ENCODE assay signal across 8 cellular contexts in the genomic region with DNA sequence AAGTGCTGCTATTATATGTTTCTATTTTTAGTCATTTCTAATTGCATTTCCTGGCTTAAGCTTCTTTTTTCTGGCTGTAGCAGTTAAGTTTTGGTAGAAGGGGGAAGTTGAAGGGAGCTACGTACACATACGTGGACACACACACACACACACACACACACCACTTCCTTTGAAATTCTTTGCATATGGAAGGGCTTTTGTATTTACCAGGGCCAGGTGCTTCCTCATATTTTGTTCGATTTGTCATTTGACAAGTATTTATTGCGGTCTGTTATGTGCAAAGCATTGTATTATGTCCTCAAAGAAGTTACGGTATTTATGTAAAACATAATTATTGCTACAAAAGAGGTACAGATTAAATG.
DNase-seq lines count a peak whose midpoint lies in the region; ATAC-seq, FAIRE-seq and TF ChIP-seq lines count a peak whose summit lies in the region.

No MANE protein-coding gene starts in this region.

- peaks cover 0 to 5% (median 0%) of the 10 kb centered on the region in 11 experiments; a peak in 1 of 22 replicates for H3K36me3 ChIP-seq in BLaER1 treated with 17β-estradiol and CSF1 and Interleukin-3, amounts not matched to agents 10 nM and 100 nM
- H3K36me3 ChIP-seq in IMR-90 (ENCODE audit: control insufficient read depth, insufficient read depth, low read length), result no peaks in the 10 kb centered on the region
- H3K36me3 ChIP-seq in left lung, result peaks cover 0 to 33% of the 10 kb centered on the region in 2 donors

- peak overlapping the region; percentile 71 to 88 (median 82) for H3K27ac ChIP-seq in BLaER1 treated with 17β-estradiol and CSF1 and Interleukin-3, amounts not matched to agents 10 nM and 100 nM
- H3K27ac ChIP-seq in IMR-90 (ENCODE audit: insufficient read depth, low read length), result peak overlapping the region; percentile 90; the same call in 1 of the 2 replicates
- H3K27ac ChIP-seq in left lung, result peak overlapping the region in 1 of 2 donors; percentile 90

- intact Hi-C loops in IMR-90 (cut with micrococcal nuclease), result no loop called here
- intact Hi-C loops in activated B cell treated with CpG ODN at 0.5 μM for 24 hours (cut with micrococcal nuclease), result loop anchor here (1.0 kb wide), 2 partner anchors 27 to 35 kb away; no protein-coding TSS in a partner anchor
- intact Hi-C loops in left lung (cut with DNase I), result no loop called here

- peak overlapping the region; percentile 44; the same call in 1 of the 2 replicates for H3K4ac ChIP-seq in IMR-90 (ENCODE audit: low read depth, low read length)

- H3K27me3 ChIP-seq in BLaER1 treated with 17β-estradiol and CSF1 and Interleukin-3, amounts not matched to agents 10 nM and 100 nM, result no peaks in the 10 kb centered on the region
- H3K27me3 ChIP-seq in IMR-90 (ENCODE audit: control insufficient read depth, insufficient read depth, low read length) (no peaks in the 10 kb centered on the region), left lung (no peaks in the 10 kb centered on the region)

- dilution Hi-C loops in IMR-90 (cut with HindIII; ENCODE audit: low sequenced_read_pairs, unreplicated experiment), result no loop called here

- POLR2A ChIA-PET in IMR-90 (lab: Charles Lee; ENCODE audit: unreplicated experiment) (no interaction called here), activated B cell treated with CpG ODN at 0.5 μM for 24 hours (lab: Charles Lee) (interaction anchor here (0.6 to 4.8 kb wide), 10 partner anchors 10 to 432 kb away, joined by 4 to 51 read pairs (median 8); no protein-coding TSS in a partner anchor)

- H2AK5ac ChIP-seq in IMR-90 (ENCODE audit: low read depth, low read length), result no peak overlapping the region

- H3K9me3 Mint-ChIP-seq in activated B cell treated with CpG ODN at 0.5 μM for 24 hours, result no peaks in the 10 kb centered on the region

- peak overlapping the region; percentile 46; the same call in 1 of the 2 replicates for H4K91ac ChIP-seq in IMR-90 (ENCODE audit: insufficient read depth, low read depth, low read length)

- CTCF ChIA-PET in IMR-90 (lab: Yijun Ruan, JAX), result interaction anchor here (0.6 kb wide), 1 partner anchor 186 kb away, joined by 3 read pairs; a partner anchor contains a TSS
- CTCF ChIA-PET in activated B cell treated with CpG ODN at 0.5 μM for 24 hours (lab: Charles Lee), result interaction anchor here (0.6 to 2.6 kb wide), 7 partner anchors 11 to 38 kb away, joined by 3 to 16 read pairs (median 5); no protein-coding TSS in a partner anchor

- H3K4me3 Mint-ChIP-seq in activated B cell treated with CpG ODN at 0.5 μM for 24 hours, result peak overlapping the region; percentile 70

- no peak for FAIRE-seq in D721Med (lab: Jason Lieb, UNC)

- TF ChIP-seq RAD21 in IMR-90 (IDR thresholded peaks at IDR 0.05; ENCODE audit: low read length), result no peak

- no peak overlapping the region for H3K56ac ChIP-seq in IMR-90 (ENCODE audit: extremely low read depth, insufficient read depth, low read length)

- H2BK20ac ChIP-seq in IMR-90 (ENCODE audit: low read depth, low read length), result peak overlapping the region; percentile 54

- H3K27me3 Mint-ChIP-seq in activated B cell treated with CpG ODN at 0.5 μM for 24 hours, result no peaks in the 10 kb centered on the region

- H4K5ac ChIP-seq in IMR-90 (ENCODE audit: low read depth, low read length), result peak overlapping the region; percentile 70; the same call in 1 of the 2 replicates

- no peak overlapping the region for H2AFZ ChIP-seq in IMR-90 (replicated peaks; ENCODE audit: low read length, poor library complexity)

- H3K4me1 Mint-ChIP-seq in activated B cell treated with CpG ODN at 0.5 μM for 24 hours, result peaks cover 50% of the 10 kb centered on the region

- H3K9me1 ChIP-seq in IMR-90 (ENCODE audit: insufficient read depth, low read length), result peaks cover 8% of the 10 kb centered on the region; the same call in 1 of the 2 replicates

- DNase-seq in IMR-90, result no peak
- DNase-seq in activated B cell treated with CpG ODN at 0.5 μM for 24 hours, result no peak
- DNase-seq in left lung, result no peak
- DNase-seq in HuH-7 (ENCODE audit: low spot score), result no peak
- no peak for DNase-seq in stimulated activated CD8-positive, alpha-beta memory T cell treated with anti-CD3 and anti-CD28 coated beads, Interleukin-4, amount 100 ng/mL, for 48 hours
- no peak for DNase-seq in D721Med (ENCODE audit: insufficient read length, low spot score)

- no peak overlapping the region for H3K23ac ChIP-seq in IMR-90 (ENCODE audit: low read depth, low read length)

- H4K20me1 ChIP-seq in BLaER1 treated with 17β-estradiol and CSF1 and Interleukin-3, amounts not matched to agents 10 nM and 100 nM, result no peaks in the 10 kb centered on the region
- no peaks in the 10 kb centered on the region for H4K20me1 ChIP-seq in IMR-90 (ENCODE audit: insufficient read depth, low read length)

- in situ Hi-C loops in IMR-90 (cut with MboI; ENCODE audit: low sequenced_read_pairs), result no loop called here

- H2BK120ac ChIP-seq in IMR-90 (ENCODE audit: low read depth, low read length), result peak overlapping the region; percentile 67

- H3K14ac ChIP-seq in IMR-90 (replicated peaks; ENCODE audit: low read depth, low read length), result 0 out of 2 replicates have a peak overlapping the region, but pooled peaks have one; percentile 8

- no peak for TF ChIP-seq POLR2A in IMR-90 (IDR thresholded peaks at IDR 0.05; ENCODE audit: low read depth, low read length)

- peak overlapping the region; percentile 66 to 90 (median 79) for H3K4me2 ChIP-seq in BLaER1 treated with 17β-estradiol and CSF1 and Interleukin-3, amounts not matched to agents 10 nM and 100 nM
- H3K4me2 ChIP-seq in IMR-90 (ENCODE audit: low read depth, low read length), result no peak overlapping the region

- H2BK15ac ChIP-seq in IMR-90 (ENCODE audit: low read depth, low read length), result no peak overlapping the region

- H3K4me3 ChIP-seq in BLaER1 treated with 17β-estradiol and CSF1 and Interleukin-3, amounts not matched to agents 10 nM and 100 nM, result peak overlapping the region in 3 of 10 experiments; percentile 4 to 10 (median 5); a peak in 2 of 20 replicates
- H3K4me3 ChIP-seq in IMR-90 (ENCODE audit: insufficient read depth, low read depth, low read length) (no peak overlapping the region), left lung (no peak overlapping the region)

- H3K27ac Mint-ChIP-seq in activated B cell treated with CpG ODN at 0.5 μM for 24 hours, result peak overlapping the region; percentile 98

- TF ChIP-seq CTCF in IMR-90 (conservative IDR thresholded peaks at IDR 0.05; ENCODE audit: low read depth, low read length) (no peak), activated B cell treated with CpG ODN at 0.5 μM for 24 hours (IDR thresholded peaks at IDR 0.05) (no peak), left lung (IDR thresholded peaks at IDR 0.05) (no peak), D721Med (IDR thresholded peaks at IDR 0.05; ENCODE audit: insufficient read depth, missing control alignments) (no peak)

- H3K9me3 ChIP-seq in BLaER1 treated with 17β-estradiol and CSF1 and Interleukin-3, amounts not matched to agents 10 nM and 100 nM (replicated peaks in 1 of 11), result peaks cover 0 to 7% (median 4%) of the 10 kb centered on the region in 11 experiments; a peak in 6 of 22 replicates
- no peaks in the 10 kb centered on the region for H3K9me3 ChIP-seq in IMR-90 (ENCODE audit: control insufficient read depth, insufficient read depth, low read length)
- H3K9me3 ChIP-seq in left lung, result no peaks in the 10 kb centered on the region

- H2AK9ac ChIP-seq in IMR-90 (replicated peaks; ENCODE audit: low read depth, low read length, poor library complexity), result no peak overlapping the region

- peak overlapping the region; percentile 59 for H2BK5ac ChIP-seq in IMR-90 (ENCODE audit: low read depth, low read length, poor library complexity, severe bottlenecking)

- H3K79me1 ChIP-seq in IMR-90 (ENCODE audit: low read depth in 1 of 2, low read length in 2 of 2), result no peaks in the 10 kb centered on the region

- ATAC-seq in IMR-90 (ENCODE audit: low read depth) (no peak), activated B cell treated with CpG ODN at 0.5 μM for 24 hours (ENCODE audit: low read depth) (peak; percentile 74), left lung (peak; percentile 73), HG03439 (IDR thresholded peaks at IDR 0.05; ENCODE audit: unreplicated experiment) (no peak)

- no TSS peak for BruUV-seq in IMR-90 (replicated peaks; lab: Mats Ljungman, UMichigan)

- peak overlapping the region; percentile 76 for H3K18ac ChIP-seq in IMR-90 (ENCODE audit: low read depth, low read length)

- H4K8ac ChIP-seq in IMR-90 (ENCODE audit: low read depth in 2 of 2, low read length in 2 of 2), result no peak overlapping the region

- H3K9ac ChIP-seq in BLaER1 treated with 17β-estradiol and CSF1 and Interleukin-3, amounts not matched to agents 10 nM and 100 nM, result peak overlapping the region; percentile 27 to 69 (median 56); a peak in 18 of 22 replicates
- no peak overlapping the region for H3K9ac ChIP-seq in IMR-90 (ENCODE audit: low read depth, low read length)

- peaks cover 32 to 69% (median 41%) of the 10 kb centered on the region in 10 experiments for H3K4me1 ChIP-seq in BLaER1 treated with 17β-estradiol and CSF1 and Interleukin-3, amounts not matched to agents 10 nM and 100 nM
- H3K4me1 ChIP-seq in IMR-90 (ENCODE audit: control insufficient read depth, insufficient read depth, low read length) (peaks cover 10% of the 10 kb centered on the region), left lung (peaks cover 11 to 53% of the 10 kb centered on the region in 2 donors)

- peaks cover 73% of the 10 kb centered on the region for H3K36me3 Mint-ChIP-seq in activated B cell treated with CpG ODN at 0.5 μM for 24 hours (ENCODE audit: low read depth)

- WGBS in IMR-90 (ENCODE audit: extremely low coverage in 2 of 2, insufficient read length in 1 of 2), 2 experiments, result no CpG with 5 or more reads among the region's 5 CpGs

TF ChIP-seq in IMR-90, 13 proteins besides CTCF, POLR2A, EP300 and RAD21 (continues in another document):
- TF ChIP-seq, protein P1, sequence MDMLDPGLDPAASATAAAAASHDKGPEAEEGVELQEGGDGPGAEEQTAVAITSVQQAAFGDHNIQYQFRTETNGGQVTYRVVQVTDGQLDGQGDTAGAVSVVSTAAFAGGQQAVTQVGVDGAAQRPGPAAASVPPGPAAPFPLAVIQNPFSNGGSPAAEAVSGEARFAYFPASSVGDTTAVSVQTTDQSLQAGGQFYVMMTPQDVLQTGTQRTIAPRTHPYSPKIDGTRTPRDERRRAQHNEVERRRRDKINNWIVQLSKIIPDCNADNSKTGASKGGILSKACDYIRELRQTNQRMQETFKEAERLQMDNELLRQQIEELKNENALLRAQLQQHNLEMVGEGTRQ (IDR thresholded peaks at IDR 0.05; ENCODE audit: low read depth, low read length), result no peak
- no peak for TF ChIP-seq MXI1 (IDR thresholded peaks at IDR 0.05; ENCODE audit: borderline replicate concordance, low read depth, low read length)
- TF ChIP-seq MAFK (IDR thresholded peaks at IDR 0.05; ENCODE audit: low read depth, low read length), result no peak
- TF ChIP-seq SMC3 (IDR thresholded peaks at IDR 0.05; ENCODE audit: low read depth, low read length), result no peak
- TF ChIP-seq MAZ (IDR thresholded peaks at IDR 0.05; ENCODE audit: borderline replicate concordance, low read depth, low read length), result no peak
- TF ChIP-seq CEBPB (IDR thresholded peaks at IDR 0.05; ENCODE audit: low read depth, low read length), result no peak
- TF ChIP-seq CHD1 (IDR thresholded peaks at IDR 0.05; ENCODE audit: low read depth, low read length), result no peak
- no peak for TF ChIP-seq NFE2L2 (IDR thresholded peaks at IDR 0.05; ENCODE audit: low read depth, low read length)
- no peak for TF ChIP-seq RCOR1 (IDR thresholded peaks at IDR 0.05; ENCODE audit: insufficient replicate concordance, low read length)

Comparison
In these comparisons a context has a peak if more than half of its experiments do, and no peak if none do; other contexts are left out.
1. ATAC-seq: peak in activated B cell treated with CpG ODN at 0.5 μM for 24 hours (single experiment) and left lung (single experiment); none in IMR-90 (single experiment) and HG03439 (single experiment).